ENCODE assay signal across 1 cellular context in the genomic region with DNA sequence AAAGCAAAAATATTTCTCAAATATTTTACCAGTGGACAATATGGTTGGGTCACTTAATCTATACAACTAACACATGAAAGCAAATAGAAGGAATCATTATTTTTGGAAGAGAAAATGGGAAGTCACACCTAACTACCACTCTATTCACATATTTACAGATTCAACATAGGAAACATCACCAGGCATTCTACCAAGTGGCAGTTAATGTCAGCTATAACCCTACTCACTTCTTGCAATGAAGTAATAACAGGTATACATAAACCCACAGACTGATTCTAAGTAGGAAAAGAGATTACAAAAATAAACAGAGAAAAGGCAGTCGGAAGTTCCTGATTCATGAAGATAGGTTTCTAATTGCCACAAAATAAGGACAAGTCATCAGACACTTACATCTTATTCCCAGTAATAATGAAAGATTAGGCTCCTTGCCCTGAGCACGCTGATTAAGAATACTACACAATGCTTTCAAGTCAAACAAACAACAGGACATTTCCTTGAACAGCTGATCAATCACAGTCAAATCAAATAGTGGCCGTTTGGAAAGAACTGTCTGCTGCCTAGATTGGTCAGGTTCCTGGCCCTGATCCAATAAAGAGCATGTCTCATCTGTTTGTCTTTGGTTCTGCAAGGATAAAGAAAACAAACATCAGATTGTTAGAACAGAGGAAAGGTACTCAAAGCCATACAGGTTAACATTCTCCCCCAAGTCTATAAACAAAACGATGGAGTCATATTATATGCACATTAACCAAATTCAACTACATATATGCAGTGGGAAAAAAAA.
TF ChIP-seq lines count a peak whose summit lies in the region.

No MANE protein-coding gene starts in this region.

TF ChIP-seq in HepG2, 621 proteins besides CTCF, POLR2A, EP300 and RAD21 (continued from another document):
- TF ChIP-seq SSRP1 (CRISPR knock-in tag; IDR thresholded peaks at IDR 0.05): 0 out of 2 replicates have a peak, but pooled peaks have one; percentile 34
- no peak for TF ChIP-seq ZSCAN20 (CRISPR knock-in tag; IDR thresholded peaks at IDR 0.05; ENCODE audit: borderline replicate concordance)
- TF ChIP-seq TFE3 (CRISPR knock-in tag; IDR thresholded peaks at IDR 0.05): no peak
- no peak for TF ChIP-seq DMTF1 (CRISPR knock-in tag; IDR thresholded peaks at IDR 0.05)
- TF ChIP-seq PRMT3 (CRISPR knock-in tag; IDR thresholded peaks at IDR 0.05; ENCODE audit: borderline replicate concordance, low read depth): no peak
- TF ChIP-seq SOX13 (IDR thresholded peaks at IDR 0.05): no peak
- TF ChIP-seq SOX13 (CRISPR knock-in tag; conservative IDR thresholded peaks at IDR 0.05 in 1 of 2, IDR thresholded peaks at IDR 0.05 in 1 of 2): peak in 1 of 2 experiments; percentile 83; a peak in 1 of 4 replicates
- TF ChIP-seq SMARCE1 (IDR thresholded peaks at IDR 0.05; ENCODE audit: borderline replicate concordance): no peak
- TF ChIP-seq ZNF703 (CRISPR knock-in tag; IDR thresholded peaks at IDR 0.05; ENCODE audit: borderline replicate concordance): no peak
- TF ChIP-seq ZNF83 (CRISPR knock-in tag; IDR thresholded peaks at IDR 0.05; ENCODE audit: borderline replicate concordance): no peak
